Comparison of ENCODE assay signal across 24 cellular contexts in the genomic region with DNA sequence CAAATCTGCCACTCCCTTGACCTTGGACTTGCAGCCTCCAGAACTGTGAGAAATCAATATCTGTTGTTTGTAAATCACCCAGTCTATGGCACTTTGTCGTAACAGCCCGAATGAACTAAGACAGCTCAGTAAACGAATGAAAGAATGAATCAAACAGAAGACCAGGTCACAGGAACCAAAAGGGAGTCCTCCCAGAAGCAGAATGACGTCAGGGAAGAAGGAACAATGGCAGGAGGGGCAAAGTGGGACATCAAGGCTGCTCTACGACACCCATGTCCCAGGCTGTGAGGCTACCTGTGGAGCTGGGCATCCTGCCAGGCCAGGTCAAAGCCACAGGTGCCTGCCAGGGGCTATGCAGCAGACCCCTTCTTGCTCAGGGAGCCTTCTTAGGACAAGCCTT.
"Had no signal": no experiment of that assay in that cellular context is flagged by ENCODE, and none has a peak within 500 bp of the region (broad histone marks: within the 10 kb centered on the region; RNA-seq: fewer than 3 reads in every experiment).

No MANE protein-coding gene starts in this region.

- H3K4me1 ChIP-seq: parathyroid adenoma, psoas muscle, stomach, thyroid gland, tibial nerve, upper lobe of right lung, uterus had no signal

- DNase-seq: naive thymus-derived CD4-positive, alpha-beta T cell; natural killer cell; occipital lobe; ovary; posterior cingulate gyrus; psoas muscle; right cardiac atrium; small intestine; stimulated activated CD4-positive, alpha-beta T cell treated with anti-CD3 and anti-CD28 coated beads, Interleukin-15, amount 100 ng/mL, for 24 hours; stimulated activated CD4-positive, alpha-beta T cell treated with anti-CD3 and anti-CD28 coated beads, Interleukin-2, amount 100 ng/mL, for 24 hours; stimulated activated CD4-positive, alpha-beta T cell treated with anti-CD3 and anti-CD28 coated beads, Interleukin-2, amount 100 ng/mL, for 48 hours; stimulated activated CD4-positive, alpha-beta T cell treated with anti-CD3 and anti-CD28 coated beads, Interleukin-4, amount 100 ng/mL, for 24 hours; stimulated activated naive B cell treated with anti-CD40 and anti-IgM and Interleukin-4, amounts not matched to agents 10 μg/mL and 1 μg/mL and 100 μg/mL, for 72 hours; stimulated activated naive CD4-positive, alpha-beta T cell treated with Interleukin-2 at 50 U/mL for 16 hours; stomach; thyroid gland; upper lobe of right lung; uterus had no signal

- H3K27ac ChIP-seq: neural progenitor cell, ovary, parathyroid adenoma, psoas muscle, stomach, thoracic aorta, thyroid gland, tibial nerve, upper lobe of right lung, uterus had no signal

- H3K4me2 ChIP-seq: neural progenitor cell had no signal

- H3K36me3 ChIP-seq: ovary, stomach, thoracic aorta, thyroid gland, tibial nerve, upper lobe of right lung, uterus had no signal

- H3K9me3 ChIP-seq: ovary, thyroid gland, upper lobe of right lung, uterus had no signal

- H2AFZ ChIP-seq: neural progenitor cell, parathyroid adenoma had no signal

- ATAC-seq: naive thymus-derived CD4-positive, alpha-beta T cell; natural killer cell; psoas muscle; right cardiac atrium; sciatic nerve; stimulated activated effector memory CD8-positive, alpha-beta T cell treated with anti-CD3 and anti-CD28 coated beads, Interleukin-12 subunit alpha, Interleukin-12 subunit beta, amount 100 ng/mL, for 72 hours; stimulated activated naive B cell treated with anti-CD40 and anti-IgM and Interleukin-4, amounts not matched to agents 10 μg/mL and 1 μg/mL and 100 μg/mL, for 72 hours; upper lobe of right lung had no signal

- FAIRE-seq: small intestine had no signal

- H3K9ac ChIP-seq: neural progenitor cell, parathyroid adenoma had no signal

- H3K27me3 ChIP-seq: neural progenitor cell, ovary, thyroid gland, tibial nerve, upper lobe of right lung, uterus had no signal

- H3K4me3 ChIP-seq: neural progenitor cell, ovary, psoas muscle, stomach, thoracic aorta, thyroid gland, tibial nerve, upper lobe of right lung, uterus had no signal

- H3K79me2 ChIP-seq: parathyroid adenoma had no signal
